In genomic region chr2:28300489-28300888, GRCh38 we compare ENCODE assay signal across 14 cellular contexts.
A peak's percentile ranks its signal among the peaks of the same experiment; 100 is the strongest.
DNase-seq lines count a peak whose midpoint lies in the region; ATAC-seq and TF ChIP-seq lines count a peak whose summit lies in the region.
"Had no signal": no experiment of that assay in that cellular context is flagged by ENCODE, and none has a peak within 500 bp of the region (broad histone marks: within the 10 kb centered on the region; RNA-seq: fewer than 3 reads in every experiment).

No MANE protein-coding gene starts in this region.

- POLR2A ChIA-PET in BJ (lab: Charles Lee), result interaction anchor here (0.7 kb wide), 1 partner anchor 17 kb away, joined by 3 read pairs; no protein-coding TSS in a partner anchor

- DNase-seq in BJ (ENCODE audit: low read depth) (no peak), amniotic epithelial cell (ENCODE audit: low read depth) (peak; percentile 90), fibroblast of pulmonary artery (ENCODE audit: low read depth) (peak; percentile 78), prostate gland (ENCODE audit: low spot score) (no peak), NOMO-1 treated with dmso at 0.1 percent for 144 hours (lab: John Stamatoyannopoulos, UW; ENCODE audit: unreplicated experiment) (no peak)
- DNase-seq: aorta; GF-D8; midbrain; NCI-H2029 treated with DMSO at 0.1 percent for 48 hours; pancreas; stimulated activated naive CD8-positive, alpha-beta T cell treated with anti-CD3 and anti-CD28 coated beads, Interleukin-15, amount 100 ng/mL, for 72 hours had no signal

- CTCF ChIA-PET in BJ (lab: Yijun Ruan, JAX), result interaction anchor here (2.3 kb wide), 1 partner anchor 11 kb away, joined by 7 read pairs; no protein-coding TSS in a partner anchor

- 67% methylated on average over 5 of the region's 5 CpGs for WGBS in prostate gland

- H3K27ac ChIP-seq in prostate gland, result peak overlapping the region; percentile 6 to 38
- H3K27ac ChIP-seq: pancreas had no signal

- H3K4me1 ChIP-seq in prostate gland (replicated peaks), result no peaks in the 10 kb centered on the region
- H3K4me1 ChIP-seq: pancreas had no signal

- H3K27me3 ChIP-seq in BJ (ENCODE audit: control insufficient read depth, insufficient read depth, low read length) (no peaks in the 10 kb centered on the region), prostate gland (replicated peaks; ENCODE audit: insufficient read depth) (no peaks in the 10 kb centered on the region)
- H3K27me3 ChIP-seq: pancreas had no signal

- no peaks in the 10 kb centered on the region for H3K9me3 ChIP-seq in prostate gland
- H3K9me3 ChIP-seq: pancreas had no signal

- TF ChIP-seq CTCF in BJ (IDR thresholded peaks at IDR 0.05; ENCODE audit: insufficient read depth, low read depth, low read length), result no peak
- no peak for TF ChIP-seq CTCF in fibroblast of pulmonary artery (IDR thresholded peaks at IDR 0.05; ENCODE audit: low read length, missing control alignments)
- TF ChIP-seq CTCF in prostate gland (IDR thresholded peaks at IDR 0.05), result no peak

- ATAC-seq in GM18505 (IDR thresholded peaks at IDR 0.05; ENCODE audit: unreplicated experiment) (no peak), GM19395 (IDR thresholded peaks at IDR 0.05; ENCODE audit: unreplicated experiment) (no peak), GM19397 (IDR thresholded peaks at IDR 0.05; ENCODE audit: unreplicated experiment) (no peak)
- ATAC-seq: pancreas; stimulated activated naive CD8-positive, alpha-beta T cell treated with anti-CD3 and anti-CD28 coated beads, Interleukin-15, amount 100 ng/mL, for 72 hours had no signal

- TF ChIP-seq POLR2A in prostate gland (IDR thresholded peaks at IDR 0.05) (no peak), GM18505 (IDR thresholded peaks at IDR 0.05; ENCODE audit: borderline replicate concordance, extremely low read depth, insufficient read depth, insufficient read length) (no peak)

- intact Hi-C loops in prostate gland (cut with DNase I), result loop anchor here (5.0 kb wide), 1 partner anchor 87 kb away; no protein-coding TSS in a partner anchor

- H3K4me3 ChIP-seq in BJ (ENCODE audit: low read depth, low read length) (peak overlapping the region; percentile 21), fibroblast of pulmonary artery (replicated peaks; ENCODE audit: low read depth, low read length) (peak overlapping the region; percentile 15), prostate gland (no peak overlapping the region)
- H3K4me3 ChIP-seq: pancreas had no signal

- H3K36me3 ChIP-seq in BJ (ENCODE audit: control insufficient read depth, insufficient read depth, low read length) (no peaks in the 10 kb centered on the region), prostate gland (no peaks in the 10 kb centered on the region)

Comparison
In these comparisons a context has a peak if more than half of its experiments do, and no peak if none do; other contexts are left out.
1. DNase-seq: peak in amniotic epithelial cell (single experiment) and fibroblast of pulmonary artery (single experiment); none in BJ (single experiment), prostate gland (single experiment) and NOMO-1 treated with dmso at 0.1 percent for 144 hours (single experiment).
2. H3K4me3 ChIP-seq: peak in BJ (single experiment) and fibroblast of pulmonary artery (single experiment); none in prostate gland (0 of 2).